9 cellular contexts compared by ENCODE assay signal in genomic region chr3:142022381-142022780, GRCh38.
DNase-seq lines count a peak whose midpoint lies in the region; ATAC-seq and TF ChIP-seq lines count a peak whose summit lies in the region.
"Had no signal": no experiment of that assay in that cellular context is flagged by ENCODE, and none has a peak within 500 bp of the region (broad histone marks: within the 10 kb centered on the region; RNA-seq: fewer than 3 reads in every experiment).

No MANE protein-coding gene starts in this region.

- H3K27me3 Mint-ChIP-seq in CD8-positive, alpha-beta memory T cell, result no peaks in the 10 kb centered on the region

- TF ChIP-seq CTCF in choroid plexus epithelial cell (conservative IDR thresholded peaks at IDR 0.05; ENCODE audit: low read depth, low read length), result no peak

- no peak overlapping the region for H3K4me3 Mint-ChIP-seq in CD8-positive, alpha-beta memory T cell

- POLR2A ChIA-PET in CD8-positive, alpha-beta memory T cell (lab: Charles Lee), result no interaction called here

- H3K4me1 ChIP-seq in CD8-positive, alpha-beta memory T cell (ENCODE audit: insufficient read depth, low read length), result peaks cover 7% of the 10 kb centered on the region

- DNase-seq in NCI-H146 (lab: John Stamatoyannopoulos, UW) (peak; percentile 18), NCI-H146 treated with DMSO at 0.1 percent for 48 hours (lab: John Stamatoyannopoulos, UW; ENCODE audit: unreplicated experiment) (no peak), LHCN-M2 (ENCODE audit: low read depth) (peak; percentile 78), choroid plexus epithelial cell (ENCODE audit: low read depth) (peak; percentile 63), superior temporal gyrus (ENCODE audit: extremely low spot score) (peak; percentile 36), retina (no peak)
- no peak for DNase-seq in CD8-positive, alpha-beta memory T cell
- DNase-seq: pancreas had no signal

- peak overlapping the region in 2 of 8 donors; percentile 38 to 42 for H3K27ac Mint-ChIP-seq in CD8-positive, alpha-beta memory T cell

- no peaks in the 10 kb centered on the region for H3K36me3 ChIP-seq in CD8-positive, alpha-beta memory T cell (ENCODE audit: insufficient read depth, low read length)

- ATAC-seq in GM21786 (IDR thresholded peaks at IDR 0.05; ENCODE audit: unreplicated experiment), result peak; percentile 77

- H3K27me3 ChIP-seq in CD8-positive, alpha-beta memory T cell (ENCODE audit: insufficient read depth, low read length, poor library complexity, severe bottlenecking), result no peaks in the 10 kb centered on the region
- H3K27me3 ChIP-seq: pancreas had no signal

- H3K27ac ChIP-seq in CD8-positive, alpha-beta memory T cell (ENCODE audit: low read depth, low read length), result no peak overlapping the region
- H3K27ac ChIP-seq: pancreas had no signal

- no peaks in the 10 kb centered on the region for H3K9me3 ChIP-seq in CD8-positive, alpha-beta memory T cell (ENCODE audit: low read length)
- H3K9me3 ChIP-seq: pancreas had no signal

- peaks cover 4 to 7% (median 5%) of the 10 kb centered on the region in 3 donors for H3K36me3 Mint-ChIP-seq in CD8-positive, alpha-beta memory T cell

- H3K4me3 ChIP-seq in choroid plexus epithelial cell (ENCODE audit: low read depth, low read length), result no peak overlapping the region
- no peak overlapping the region for H3K4me3 ChIP-seq in CD8-positive, alpha-beta memory T cell (ENCODE audit: low read length)
- H3K4me3 ChIP-seq: pancreas had no signal

- H3K4me1 Mint-ChIP-seq in CD8-positive, alpha-beta memory T cell, result peaks cover 11 to 21% (median 17%) of the 10 kb centered on the region in 3 donors

- CTCF ChIA-PET in CD8-positive, alpha-beta memory T cell (lab: Charles Lee), result no interaction called here

- H3K9me3 Mint-ChIP-seq in CD8-positive, alpha-beta memory T cell, result no peaks in the 10 kb centered on the region

Comparison
In these comparisons a context has a peak if more than half of its experiments do, and no peak if none do; other contexts are left out.
1. DNase-seq: peak in NCI-H146 (single experiment), LHCN-M2 (single experiment), choroid plexus epithelial cell (single experiment) and superior temporal gyrus (single experiment); none in NCI-H146 treated with DMSO at 0.1 percent for 48 hours (single experiment), CD8-positive, alpha-beta memory T cell (0 of 5) and retina (single experiment).